14 cellular contexts compared by ENCODE assay signal in the genomic region with DNA sequence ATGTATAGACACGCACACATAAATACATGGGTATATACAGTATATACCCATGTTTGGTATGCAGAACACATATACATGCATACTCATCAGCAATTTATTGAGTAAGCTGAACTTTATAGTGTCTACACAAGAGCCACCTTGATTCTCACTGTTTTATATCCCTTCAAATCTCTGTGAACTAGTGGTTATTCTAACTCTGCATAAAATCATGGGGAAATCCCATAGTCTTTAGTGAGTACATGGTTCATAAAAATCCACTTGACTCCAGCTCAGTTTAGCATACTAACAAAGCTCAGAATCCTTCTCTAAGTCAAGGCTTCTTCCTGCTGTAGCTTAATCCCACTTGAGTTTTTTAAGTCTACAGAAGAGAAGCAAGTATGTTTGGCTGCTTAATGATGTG.
DNase-seq lines count a peak whose midpoint lies in the region; ATAC-seq and TF ChIP-seq lines count a peak whose summit lies in the region.
"Had no signal": no experiment of that assay in that cellular context is flagged by ENCODE, and none has a peak within 500 bp of the region (broad histone marks: within the 10 kb centered on the region; RNA-seq: fewer than 3 reads in every experiment).

No MANE protein-coding gene starts in this region.

- no peak for DNase-seq in activated T-cell treated with anti-CD3 and anti-CD28 coated beads, Interleukin-2, amount 50 U/mL, for 24 hours
- no peak for DNase-seq in activated T-cell treated with anti-CD3 and anti-CD28 coated beads, Interleukin-2, amount 50 U/mL, for 48 hours
- DNase-seq in CD8-positive, alpha-beta T cell: no peak
- no peak for DNase-seq in T-cell
- no peak for DNase-seq in naive thymus-derived CD4-positive, alpha-beta T cell
- DNase-seq in stimulated activated naive CD4-positive, alpha-beta T cell (lab: John Stamatoyannopoulos, UW): no peak
- DNase-seq: DMS53, GF-D8, HCEC 1CT, HFFc6 had no signal

- H3K9me3 Mint-ChIP-seq in activated T-cell treated with anti-CD3 and anti-CD28 coated beads, Interleukin-2, amount 50 U/mL, for 24 hours: peaks cover 5% of the 10 kb centered on the region
- H3K9me3 Mint-ChIP-seq in CD8-positive, alpha-beta T cell: no peaks in the 10 kb centered on the region
- H3K9me3 Mint-ChIP-seq in T-cell: no peaks in the 10 kb centered on the region
- H3K9me3 Mint-ChIP-seq in naive thymus-derived CD4-positive, alpha-beta T cell: peaks cover 0 to 5% (median 0%) of the 10 kb centered on the region in 11 donors
- H3K9me3 Mint-ChIP-seq: HFFc6 had no signal

- no peak for ATAC-seq in CD8-positive, alpha-beta T cell
- ATAC-seq in T-cell (replicated peaks in 1 of 4) (no peak), GM19455 (IDR thresholded peaks at IDR 0.05; ENCODE audit: unreplicated experiment) (no peak), GM18519 (IDR thresholded peaks at IDR 0.05; ENCODE audit: low FRiP score, unreplicated experiment) (no peak)
- no peak for ATAC-seq in naive thymus-derived CD4-positive, alpha-beta T cell
- ATAC-seq: A549 had no signal

- no peak overlapping the region for H3K4me3 Mint-ChIP-seq in activated T-cell treated with anti-CD3 and anti-CD28 coated beads, Interleukin-2, amount 50 U/mL, for 24 hours
- no peak overlapping the region for H3K4me3 Mint-ChIP-seq in CD8-positive, alpha-beta T cell
- no peak overlapping the region for H3K4me3 Mint-ChIP-seq in T-cell
- peak overlapping the region in 2 of 10 donors; percentile 28 to 55 for H3K4me3 Mint-ChIP-seq in naive thymus-derived CD4-positive, alpha-beta T cell
- H3K4me3 Mint-ChIP-seq: CD14-positive monocyte, HFFc6 had no signal

- no peaks in the 10 kb centered on the region for H3K36me3 ChIP-seq in CD8-positive, alpha-beta T cell (ENCODE audit: insufficient read depth, low read length)
- H3K36me3 ChIP-seq in naive thymus-derived CD4-positive, alpha-beta T cell (ENCODE audit: control insufficient read depth in 2 of 3, insufficient read depth in 3 of 3, low read length in 3 of 3): peaks cover 0 to 12% (median 5%) of the 10 kb centered on the region in 3 experiments

- POLR2A ChIA-PET in CD8-positive, alpha-beta T cell (lab: Charles Lee): no interaction called here
- POLR2A ChIA-PET in T-cell (lab: Charles Lee): interaction anchor here in 1 of 2 donors (0.6 kb wide), 1 partner anchor 30 kb away, joined by 5 read pairs; no protein-coding TSS in a partner anchor
- POLR2A ChIA-PET in naive thymus-derived CD4-positive, alpha-beta T cell (lab: Charles Lee): interaction anchor here (0.6 to 1.5 kb wide), 4 partner anchors 8 to 33 kb away, joined by 3 to 4 read pairs (median 3); no protein-coding TSS in a partner anchor

- no peak overlapping the region for H3K27ac ChIP-seq in CD8-positive, alpha-beta T cell (ENCODE audit: low read depth, low read length)
- no peak overlapping the region for H3K27ac ChIP-seq in naive thymus-derived CD4-positive, alpha-beta T cell (ENCODE audit: low read depth, low read length)
- H3K27ac ChIP-seq: A549 had no signal

- CTCF ChIA-PET in CD8-positive, alpha-beta T cell (lab: Charles Lee): interaction anchor here (0.7 to 1.2 kb wide), 2 partner anchors 236 to 1455 kb away, joined by 3 read pairs; no protein-coding TSS in a partner anchor
- CTCF ChIA-PET in T-cell (lab: Charles Lee): interaction anchor here (0.6 to 0.7 kb wide), 2 partner anchors 90 to 947 kb away, joined by 3 to 4 read pairs; no protein-coding TSS in a partner anchor
- CTCF ChIA-PET in naive thymus-derived CD4-positive, alpha-beta T cell (lab: Charles Lee): no interaction called here

- H3K4me1 Mint-ChIP-seq in activated T-cell treated with anti-CD3 and anti-CD28 coated beads, Interleukin-2, amount 50 U/mL, for 24 hours (ENCODE audit: low read depth): peaks cover 78% of the 10 kb centered on the region
- H3K4me1 Mint-ChIP-seq in CD8-positive, alpha-beta T cell (ENCODE audit: low read depth): peaks cover 88% of the 10 kb centered on the region
- H3K4me1 Mint-ChIP-seq in T-cell: peaks cover 86 to 93% (median 88%) of the 10 kb centered on the region in 3 donors
- H3K4me1 Mint-ChIP-seq in naive thymus-derived CD4-positive, alpha-beta T cell: peaks cover 43 to 96% (median 90%) of the 10 kb centered on the region in 7 donors
- H3K4me1 Mint-ChIP-seq: CD14-positive monocyte had no signal

- H3K9me3 ChIP-seq in CD8-positive, alpha-beta T cell (ENCODE audit: low read length): no peaks in the 10 kb centered on the region
- H3K9me3 ChIP-seq in naive thymus-derived CD4-positive, alpha-beta T cell (ENCODE audit: control insufficient read depth in 2 of 3, low read length in 3 of 3): no peaks in the 10 kb centered on the region
- H3K9me3 ChIP-seq: A549 had no signal

- H3K27me3 Mint-ChIP-seq in activated T-cell treated with anti-CD3 and anti-CD28 coated beads, Interleukin-2, amount 50 U/mL, for 24 hours: no peaks in the 10 kb centered on the region
- H3K27me3 Mint-ChIP-seq in CD8-positive, alpha-beta T cell (ENCODE audit: low read depth): no peaks in the 10 kb centered on the region
- H3K27me3 Mint-ChIP-seq in T-cell: no peaks in the 10 kb centered on the region
- H3K27me3 Mint-ChIP-seq in naive thymus-derived CD4-positive, alpha-beta T cell: no peaks in the 10 kb centered on the region

- H3K4me3 ChIP-seq in CD8-positive, alpha-beta T cell (ENCODE audit: low read depth, low read length): no peak overlapping the region
- no peak overlapping the region for H3K4me3 ChIP-seq in naive thymus-derived CD4-positive, alpha-beta T cell (ENCODE audit: low read length)
- H3K4me3 ChIP-seq: A549 had no signal

- no peak for TF ChIP-seq CTCF in CD8-positive, alpha-beta T cell (IDR thresholded peaks at IDR 0.05)

- H3K27me3 ChIP-seq in CD8-positive, alpha-beta T cell (ENCODE audit: insufficient read depth, low read length): no peaks in the 10 kb centered on the region
- H3K27me3 ChIP-seq in naive thymus-derived CD4-positive, alpha-beta T cell (ENCODE audit: control insufficient read depth in 2 of 2, insufficient read depth in 2 of 2, low read length in 2 of 2): no peaks in the 10 kb centered on the region

- intact Hi-C loops in CD8-positive, alpha-beta T cell (cut with DNase I, micrococcal nuclease): loop anchor here in 1 of 2 experiments (2.0 kb wide), 1 partner anchor 16 kb away; no protein-coding TSS in a partner anchor
- intact Hi-C loops in naive thymus-derived CD4-positive, alpha-beta T cell (cut with micrococcal nuclease): no loop called here

- H3K27ac Mint-ChIP-seq in activated T-cell treated with anti-CD3 and anti-CD28 coated beads, Interleukin-2, amount 50 U/mL, for 24 hours: peak overlapping the region; percentile 64
- peak overlapping the region; percentile 78 for H3K27ac Mint-ChIP-seq in CD8-positive, alpha-beta T cell
- peak overlapping the region; percentile 72 to 82 for H3K27ac Mint-ChIP-seq in T-cell
- H3K27ac Mint-ChIP-seq in naive thymus-derived CD4-positive, alpha-beta T cell: peak overlapping the region in 5 of 9 donors; percentile 3 to 78 (median 53)
- H3K27ac Mint-ChIP-seq: CD14-positive monocyte, HFFc6 had no signal

- peaks cover 61% of the 10 kb centered on the region for H3K4me1 ChIP-seq in CD8-positive, alpha-beta T cell (ENCODE audit: insufficient read depth, low read length)
- peaks cover 43 to 45% of the 10 kb centered on the region in 2 donors for H3K4me1 ChIP-seq in naive thymus-derived CD4-positive, alpha-beta T cell (ENCODE audit: control insufficient read depth in 2 of 2, insufficient read depth in 2 of 2, low read length in 2 of 2)
- H3K4me1 ChIP-seq: A549 had no signal

- peaks cover 46% of the 10 kb centered on the region for H3K36me3 Mint-ChIP-seq in activated T-cell treated with anti-CD3 and anti-CD28 coated beads, Interleukin-2, amount 50 U/mL, for 24 hours (ENCODE audit: low read depth)
- H3K36me3 Mint-ChIP-seq in CD8-positive, alpha-beta T cell: peaks cover 63% of the 10 kb centered on the region
- peaks cover 39% of the 10 kb centered on the region for H3K36me3 Mint-ChIP-seq in T-cell
- peaks cover 10 to 55% (median 36%) of the 10 kb centered on the region in 5 donors for H3K36me3 Mint-ChIP-seq in naive thymus-derived CD4-positive, alpha-beta T cell
- H3K36me3 Mint-ChIP-seq: CD14-positive monocyte had no signal
